9 cellular contexts compared by ENCODE assay signal in genomic region chr12:46368138-46368537, GRCh38. TPM values are rescaled to one million over a fixed set of nuclear protein-coding genes. Genes with fewer than 3 reads are reported as not detected.
DNase-seq lines count a peak whose midpoint lies in the region; ATAC-seq and TF ChIP-seq lines count a peak whose summit lies in the region.
"Had no signal": no experiment of that assay in that cellular context is flagged by ENCODE, and none has a peak within 500 bp of the region (broad histone marks: within the 10 kb centered on the region; RNA-seq: fewer than 3 reads in every experiment).

No MANE protein-coding gene starts in this region.

- H3K27ac ChIP-seq in body of pancreas, result peak overlapping the region; percentile 20 to 100 (median 96)
- peak overlapping the region; percentile 92 for H3K27ac ChIP-seq in lower lobe of right lung
- H3K27ac ChIP-seq in thoracic aorta, result peak overlapping the region; percentile 16 to 19

- H3K27me3 Mint-ChIP-seq in activated CD4-positive, alpha-beta T cell treated with anti-CD3 and anti-CD28 coated beads, Interleukin-2, amount 10 ng/mL, durations not matched to agents 7 days and 5 days, result no peaks in the 10 kb centered on the region

- H3K36me3 ChIP-seq in body of pancreas (replicated peaks in 1 of 2; ENCODE audit: insufficient read depth in 1 of 2, low read depth in 2 of 2), result peaks cover 4 to 28% of the 10 kb centered on the region in 2 donors
- H3K36me3 ChIP-seq in lower lobe of right lung, result peaks cover 80% of the 10 kb centered on the region
- H3K36me3 ChIP-seq in thoracic aorta, result peaks cover 59% of the 10 kb centered on the region

- peak overlapping the region; percentile 97 for H3K4me3 Mint-ChIP-seq in activated CD4-positive, alpha-beta T cell treated with anti-CD3 and anti-CD28 coated beads, Interleukin-2, amount 10 ng/mL, durations not matched to agents 7 days and 5 days

- H3K4me3 ChIP-seq in body of pancreas (no peak overlapping the region), lower lobe of right lung (peak overlapping the region; percentile 90), thoracic aorta (peak overlapping the region; percentile 95)

- no peaks in the 10 kb centered on the region for H3K27me3 ChIP-seq in body of pancreas
- H3K27me3 ChIP-seq in lower lobe of right lung (ENCODE audit: low read depth), result no peaks in the 10 kb centered on the region
- no peaks in the 10 kb centered on the region for H3K27me3 ChIP-seq in thoracic aorta (replicated peaks; ENCODE audit: insufficient read depth)

- no peak for DNase-seq in activated CD4-positive, alpha-beta T cell treated with anti-CD3 and anti-CD28 coated beads, Interleukin-2, amount 10 ng/mL, durations not matched to agents 7 days and 5 days
- no peak for DNase-seq in activated CD4-positive, alpha-beta T cell treated with anti-CD3 and anti-CD28 coated beads for 48 hours
- DNase-seq in body of pancreas (no peak), lower lobe of right lung (no peak), thoracic aorta (ENCODE audit: low spot score) (no peak), NCI-H146 (lab: John Stamatoyannopoulos, UW) (no peak)
- DNase-seq in activated CD4-positive, alpha-beta T cell treated with anti-CD3 and anti-CD28 coated beads, Interleukin-2, amount 50 U/mL, for 1 hour, result no peak
- DNase-seq: NK-92 treated with Interleukin-12 subunit alpha and Interleukin-12 subunit beta, amount 100 ng/mL, for 24 hours had no signal

- CTCF ChIA-PET in activated CD4-positive, alpha-beta T cell treated with anti-CD3 and anti-CD28 coated beads, Interleukin-2, amount 10 ng/mL, durations not matched to agents 7 days and 5 days (lab: Charles Lee), result interaction anchor here (1.1 to 1.3 kb wide), 2 partner anchors 14 to 183 kb away, joined by 3 read pairs; no protein-coding TSS in a partner anchor

- peaks cover 81% of the 10 kb centered on the region for H3K36me3 Mint-ChIP-seq in activated CD4-positive, alpha-beta T cell treated with anti-CD3 and anti-CD28 coated beads, Interleukin-2, amount 10 ng/mL, durations not matched to agents 7 days and 5 days (ENCODE audit: low read depth)

- ATAC-seq in body of pancreas (no peak), lower lobe of right lung (no peak), thoracic aorta (ENCODE audit: insufficient number of reproducible peaks, low FRiP score, low read depth) (no peak), HG02970 (IDR thresholded peaks at IDR 0.05; ENCODE audit: low FRiP score, unreplicated experiment) (no peak)

- H3K9me3 ChIP-seq in body of pancreas (no peaks in the 10 kb centered on the region), lower lobe of right lung (no peaks in the 10 kb centered on the region), thoracic aorta (no peaks in the 10 kb centered on the region)

- TF ChIP-seq CTCF in body of pancreas (IDR thresholded peaks at IDR 0.05) (no peak), lower lobe of right lung (IDR thresholded peaks at IDR 0.05) (no peak), thoracic aorta (IDR thresholded peaks at IDR 0.05) (no peak)

- H3K4me1 Mint-ChIP-seq in activated CD4-positive, alpha-beta T cell treated with anti-CD3 and anti-CD28 coated beads, Interleukin-2, amount 10 ng/mL, durations not matched to agents 7 days and 5 days, result peaks cover 68% of the 10 kb centered on the region

- no peak for TF ChIP-seq POLR2A in body of pancreas (IDR thresholded peaks at IDR 0.05)

- H3K4me1 ChIP-seq in body of pancreas, result peaks cover 74% of the 10 kb centered on the region
- peaks cover 67% of the 10 kb centered on the region for H3K4me1 ChIP-seq in lower lobe of right lung
- peaks cover 50 to 73% of the 10 kb centered on the region in 2 donors for H3K4me1 ChIP-seq in thoracic aorta (ENCODE audit: control insufficient read depth in 1 of 2, low read depth in 2 of 2)

- intact Hi-C loops in body of pancreas (cut with DNase I) (no loop called here), lower lobe of right lung (cut with DNase I) (no loop called here)

- H3K9me3 Mint-ChIP-seq in activated CD4-positive, alpha-beta T cell treated with anti-CD3 and anti-CD28 coated beads, Interleukin-2, amount 10 ng/mL, durations not matched to agents 7 days and 5 days, result no peaks in the 10 kb centered on the region

- H3K27ac Mint-ChIP-seq in activated CD4-positive, alpha-beta T cell treated with anti-CD3 and anti-CD28 coated beads, Interleukin-2, amount 10 ng/mL, durations not matched to agents 7 days and 5 days, result peak overlapping the region; percentile 62

- POLR2A ChIA-PET in activated CD4-positive, alpha-beta T cell treated with anti-CD3 and anti-CD28 coated beads, Interleukin-2, amount 10 ng/mL, durations not matched to agents 7 days and 5 days (lab: Charles Lee), result interaction anchor here (0.7 to 1.0 kb wide), 2 partner anchors 92 to 294 kb away, joined by 3 to 4 read pairs; no protein-coding TSS in a partner anchor

RNA-seq across cellular contexts. Expression of gene SLC38A2, which starts 4.4 kb away (rescaled TPM):
- 100 to 1,000 TPM; 216 to 283 TPM for total RNA-seq in activated CD4-positive, alpha-beta T cell treated with anti-CD3 and anti-CD28 coated beads, Interleukin-2, amount 10 ng/mL, durations not matched to agents 7 days and 5 days
- 100 to 1,000 TPM; 184 to 203 TPM for total RNA-seq in body of pancreas
- 284 TPM for total RNA-seq in lower lobe of right lung
- 100 to 1,000 TPM; 334 to 384 TPM for total RNA-seq in thoracic aorta

Comparison
In these comparisons a context has a peak if more than half of its experiments do, and no peak if none do; other contexts are left out.
1. H3K27ac ChIP-seq: peak in every context shown above with its lines; median percentile 96 in body of pancreas; 92 in lower lobe of right lung; 18 in thoracic aorta.
2. H3K4me3 ChIP-seq: peak in lower lobe of right lung (single experiment) and thoracic aorta (single experiment); none in body of pancreas (0 of 2).